8 cellular contexts compared by ENCODE assay signal in the genomic region with DNA sequence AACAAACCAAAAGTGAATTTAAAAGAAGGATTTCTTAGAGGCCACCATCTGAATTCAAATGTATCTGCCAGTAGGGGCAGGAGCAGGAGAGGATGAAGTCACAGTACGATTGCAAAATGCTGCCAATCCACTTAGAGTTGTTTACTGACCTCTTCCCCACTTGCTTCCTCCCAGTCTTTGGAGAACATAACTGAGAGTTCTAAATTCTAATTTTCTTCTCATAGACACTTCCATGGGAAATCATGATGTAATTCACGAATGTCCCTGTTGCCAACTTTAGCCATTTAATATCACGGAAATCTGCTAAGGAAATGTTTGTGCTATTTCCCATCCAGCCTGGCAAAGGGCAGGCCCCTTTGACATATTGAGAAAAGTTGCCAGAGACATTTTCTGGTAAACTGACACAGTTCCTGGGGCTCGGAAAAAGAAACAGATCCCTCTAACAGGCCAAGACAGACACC. TPM values are rescaled to one million over a fixed set of nuclear protein-coding genes. Genes with fewer than 3 reads are reported as not detected.
A peak's percentile ranks its signal among the peaks of the same experiment; 100 is the strongest.
DNase-seq lines count a peak whose midpoint lies in the region; ATAC-seq and TF ChIP-seq lines count a peak whose summit lies in the region.

No MANE protein-coding gene starts in this region.

- no peak for ATAC-seq in HG03280 (IDR thresholded peaks at IDR 0.05; ENCODE audit: unreplicated experiment)

- DNase-seq in CD14-positive monocyte (ENCODE audit: low spot score) (peak; percentile 62), NOMO-1 (lab: John Stamatoyannopoulos, UW; ENCODE audit: unreplicated experiment in 2 of 2) (peak; percentile 52 to 84), fibroblast of gingiva (ENCODE audit: low read depth) (peak; percentile 86), osteocyte (ENCODE audit: extremely low spot score, unreplicated experiment) (no peak), GM10266 (ENCODE audit: extremely low spot score) (no peak)
- DNase-seq in stimulated activated CD4-positive, alpha-beta T cell treated with anti-CD3 and anti-CD28 coated beads, Interleukin-1b, Interleukin-23, amount 100 ng/mL, for 48 hours: no peak
- DNase-seq in activated effector memory CD4-positive, alpha-beta T cell treated with Interleukin-2 at 50 U/mL for 16 hours: no peak

- peaks cover 0 to 1% (median 0%) of the 10 kb centered on the region in 3 donors for H3K27me3 Mint-ChIP-seq in CD14-positive monocyte (ENCODE audit: low read depth in 3 of 3)
- no peaks in the 10 kb centered on the region for H3K27me3 Mint-ChIP-seq in osteocyte (ENCODE audit: unreplicated experiment)

- peak overlapping the region; percentile 82 to 92 (median 90) for H3K27ac Mint-ChIP-seq in CD14-positive monocyte
- no peak overlapping the region for H3K27ac Mint-ChIP-seq in osteocyte (ENCODE audit: unreplicated experiment)

- peaks cover 0 to 2% (median 0%) of the 10 kb centered on the region in 7 donors for H3K9me3 Mint-ChIP-seq in CD14-positive monocyte
- H3K9me3 Mint-ChIP-seq in osteocyte (ENCODE audit: unreplicated experiment): peaks cover 7% of the 10 kb centered on the region

- H3K4me3 Mint-ChIP-seq in CD14-positive monocyte (no peak overlapping the region), osteocyte (ENCODE audit: unreplicated experiment) (no peak overlapping the region)

- intact Hi-C loops in CD14-positive monocyte (cut with micrococcal nuclease): loop anchor here in 1 of 2 donors (5.0 kb wide), 1 partner anchor 35 kb away; a partner anchor contains a TSS

- no peaks in the 10 kb centered on the region for H3K36me3 Mint-ChIP-seq in CD14-positive monocyte
- H3K36me3 Mint-ChIP-seq in osteocyte (ENCODE audit: unreplicated experiment): no peaks in the 10 kb centered on the region

- peak; percentile 39 for TF ChIP-seq CTCF in CD14-positive monocyte (IDR thresholded peaks at IDR 0.05)
- peak; percentile 13 for TF ChIP-seq CTCF in osteocyte (IDR thresholded peaks at IDR 0.05)
- TF ChIP-seq CTCF in GM10266 (IDR thresholded peaks at IDR 0.05; ENCODE audit: control insufficient read depth, insufficient read depth, low read depth, missing control alignments): no peak

- peaks cover 37% of the 10 kb centered on the region for H3K4me1 Mint-ChIP-seq in CD14-positive monocyte
- H3K4me1 Mint-ChIP-seq in osteocyte (ENCODE audit: unreplicated experiment): peaks cover 8% of the 10 kb centered on the region

RNA-seq across cellular contexts. Expression of a gene that starts 33.6 kb away (rescaled TPM):
- polyA plus RNA-seq in CD14-positive monocyte: under 1 TPM; 0.54 to 0.89 TPM
- total RNA-seq in osteocyte: 15.9 and 16.0 TPM in 2 replicates

Comparison
In these comparisons a context has a peak if more than half of its experiments do, and no peak if none do; other contexts are left out.
1. DNase-seq: peak in CD14-positive monocyte (single experiment), NOMO-1 (2 of 2) and fibroblast of gingiva (single experiment); none in osteocyte (single experiment), GM10266 (single experiment), stimulated activated CD4-positive, alpha-beta T cell treated with anti-CD3 and anti-CD28 coated beads, Interleukin-1b, Interleukin-23, amount 100 ng/mL, for 48 hours (single experiment) and activated effector memory CD4-positive, alpha-beta T cell treated with Interleukin-2 at 50 U/mL for 16 hours (single experiment).